8 cellular contexts compared by ENCODE assay signal in the genomic region with DNA sequence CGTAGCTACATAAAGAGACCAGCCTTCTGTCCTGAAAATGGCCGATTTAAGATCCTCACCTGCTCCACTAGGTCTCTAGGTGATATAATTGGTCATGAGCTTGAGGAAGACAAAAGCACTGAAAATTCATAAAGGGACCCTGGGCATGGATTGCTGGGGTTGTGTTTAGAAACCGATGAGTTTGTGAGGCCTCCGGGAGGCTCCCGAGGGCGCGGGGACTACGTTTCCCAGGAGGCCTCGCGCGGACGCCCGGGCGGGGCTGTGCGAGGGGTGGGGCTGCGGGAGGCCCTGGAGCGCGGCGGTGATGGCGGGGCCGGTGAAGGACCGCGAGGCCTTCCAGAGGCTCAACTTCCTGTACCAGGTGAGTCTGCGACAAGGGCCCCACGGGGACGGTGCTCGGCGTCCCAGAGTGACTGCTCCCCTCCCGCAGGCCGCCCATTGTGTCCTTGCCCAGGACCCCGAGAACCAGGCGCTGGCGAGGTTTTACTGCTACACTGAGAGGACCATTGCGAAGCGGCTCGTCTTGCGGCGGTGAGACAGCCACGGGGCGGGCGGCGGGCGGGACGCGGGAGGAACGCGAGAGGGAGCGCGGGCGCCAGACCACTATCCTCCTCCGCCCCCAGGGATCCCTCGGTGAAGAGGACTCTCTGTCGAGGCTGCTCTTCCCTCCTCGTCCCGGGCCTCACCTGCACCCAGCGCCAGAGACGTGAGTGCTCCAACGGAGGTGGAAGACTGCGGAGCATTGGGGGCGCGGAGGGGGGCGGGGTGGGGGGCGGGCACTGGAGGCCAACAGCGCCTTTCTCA. TPM values are rescaled to one million over a fixed set of nuclear protein-coding genes. Genes with fewer than 3 reads are reported as not detected.
DNase-seq lines count a peak whose midpoint lies in the region; ATAC-seq and TF ChIP-seq lines count a peak whose summit lies in the region.

A gene (plus strand): TSS at position 289 of the 804 bp plus-strand sequence. CDS start 16 bp downstream, at position 305.

- peak; percentile 25 for DNase-seq in BJ (ENCODE audit: low read depth)
- peak; percentile 91 for DNase-seq in NCI-H69 (lab: John Stamatoyannopoulos, UW)
- DNase-seq in activated CD4-positive, alpha-beta T cell treated with anti-CD3 and anti-CD28 coated beads, Interleukin-2, amount 50 U/mL, for 1 hour: peak; percentile 86
- DNase-seq in cortex of kidney (lab: John Stamatoyannopoulos, UW): peak; percentile 33
- peak; percentile 89 to 99 for DNase-seq in left lung
- peak; percentile 81 for DNase-seq in stimulated activated CD4-positive, alpha-beta T cell treated with anti-CD3 and anti-CD28 coated beads, Interleukin-2, amount 100 ng/mL, for 4 hours (ENCODE audit: low read depth)

- POLR2A ChIA-PET in BJ (lab: Charles Lee): no interaction called here

- H3K27me3 ChIP-seq in BJ (ENCODE audit: control insufficient read depth, insufficient read depth, low read length) (no peaks in the 10 kb centered on the region), left lung (no peaks in the 10 kb centered on the region)

- CTCF ChIA-PET in BJ (lab: Yijun Ruan, JAX): interaction anchor here (0.8 kb wide), 1 partner anchor 118 kb away, joined by 3 read pairs; no protein-coding TSS in a partner anchor

- ATAC-seq in GM19328 (IDR thresholded peaks at IDR 0.05; ENCODE audit: unreplicated experiment): peak; percentile 87
- ATAC-seq in HG03469 (IDR thresholded peaks at IDR 0.05; ENCODE audit: unreplicated experiment): peak; percentile 65
- ATAC-seq in left lung: peak; percentile 100

- H3K4me1 ChIP-seq in left lung: peaks cover 0 to 15% of the 10 kb centered on the region in 2 donors

- intact Hi-C loops in left lung (cut with DNase I): no loop called here

- H3K4me3 ChIP-seq in BJ (ENCODE audit: low read depth, low read length) (peak within 1 kb of the TSS; percentile 85), left lung (peak within 1 kb of the TSS; percentile 70 to 92)

- no peaks in the 10 kb centered on the region for H3K9me3 ChIP-seq in left lung

- H3K36me3 ChIP-seq in BJ (ENCODE audit: control insufficient read depth, insufficient read depth, low read length) (peaks cover 7% of the 10 kb centered on the region), left lung (peaks cover 0 to 42% of the 10 kb centered on the region in 2 donors)

- 0 out of 2 replicates have a peak, but pooled peaks have one; percentile 15 for TF ChIP-seq CTCF in BJ (IDR thresholded peaks at IDR 0.05; ENCODE audit: insufficient read depth, low read depth, low read length)
- no peak for TF ChIP-seq CTCF in left lung (IDR thresholded peaks at IDR 0.05)

- peak within 1 kb of the TSS; percentile 85 to 87 for H3K27ac ChIP-seq in left lung

RNA-seq across cellular contexts. Expression of the gene that starts here (rescaled TPM):
- 28.3 and 29.0 TPM in 2 replicates for polyA plus RNA-seq in BJ (2011; rRNA removed)
- polyA minus RNA-seq in BJ (2011; rRNA and poly(A)+ RNA removed): 6.9 and 7.3 TPM in 2 replicates
- total RNA-seq in left lung: 10 to 100 TPM; 29.7 to 37.0 TPM

Comparison
In these comparisons a context has a peak if more than half of its experiments do, and no peak if none do; other contexts are left out.
1. Peak in every context shown above with its lines: DNase-seq, ATAC-seq, H3K4me3 ChIP-seq and H3K27ac ChIP-seq.
2. DNase-seq: peak in every context shown above with its lines; median percentile 94 in left lung; 91 in NCI-H69; 86 in activated CD4-positive, alpha-beta T cell treated with anti-CD3 and anti-CD28 coated beads, Interleukin-2, amount 50 U/mL, for 1 hour; 81 in stimulated activated CD4-positive, alpha-beta T cell treated with anti-CD3 and anti-CD28 coated beads, Interleukin-2, amount 100 ng/mL, for 4 hours; 33 in cortex of kidney; 25 in BJ.